ENCODE assay signal across 8 cellular contexts in the genomic region with DNA sequence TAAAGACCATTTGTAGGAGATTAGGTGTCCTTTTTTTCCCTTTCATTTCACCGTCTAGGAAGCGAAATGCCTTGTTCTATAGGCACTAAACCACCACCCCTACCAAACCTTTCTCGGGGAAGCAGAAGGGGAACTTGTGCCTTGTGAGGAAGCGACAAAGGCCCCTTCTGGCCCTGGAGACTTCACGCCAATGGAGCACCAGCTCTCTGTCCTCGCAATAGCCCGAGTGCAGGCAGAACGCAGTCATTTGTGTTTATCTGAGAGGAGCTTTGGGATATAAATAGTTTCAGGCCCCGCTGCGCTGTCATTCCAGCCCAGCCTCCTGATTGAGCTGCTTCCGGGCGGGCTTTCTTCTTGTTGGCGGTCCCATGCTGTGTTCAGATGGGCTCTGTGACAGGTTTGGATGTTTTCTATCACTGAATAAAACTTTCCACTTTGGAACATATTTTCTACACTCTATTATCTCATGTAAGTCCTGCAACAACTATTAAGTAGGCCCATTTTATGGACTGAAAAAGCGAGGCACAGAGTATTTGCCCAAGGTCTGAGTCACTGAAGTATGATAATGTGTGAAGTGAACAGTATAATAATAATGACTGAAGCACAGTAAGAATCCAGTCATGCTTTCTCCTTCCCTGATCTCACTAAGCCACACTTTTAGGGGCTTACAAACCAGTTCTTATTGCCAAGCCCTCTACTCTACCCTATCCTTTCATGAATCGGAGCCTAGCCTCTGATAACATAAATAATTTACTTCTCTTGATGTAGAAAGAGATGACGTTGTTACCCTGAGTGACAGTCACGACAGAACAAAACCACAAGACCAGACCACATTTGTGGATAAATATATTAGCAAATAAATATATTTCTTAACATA. TPM values are rescaled to one million over a fixed set of nuclear protein-coding genes. Genes with fewer than 3 reads are reported as not detected.
DNase-seq lines count a peak whose midpoint lies in the region; ATAC-seq and TF ChIP-seq lines count a peak whose summit lies in the region.

No MANE protein-coding gene starts in this region.

- peak overlapping the region; percentile 83 to 98 (median 94) for H3K27ac ChIP-seq in heart right ventricle

- H3K27me3 ChIP-seq in heart right ventricle, result no peaks in the 10 kb centered on the region

- no peaks in the 10 kb centered on the region for H3K9me3 Mint-ChIP-seq in activated naive CD8-positive, alpha-beta T cell treated with anti-CD3 and anti-CD28 coated beads for 36 hours

- 17 to 18% methylated on average over 17 of the region's 17 CpGs for WGBS in heart right ventricle, 2 donors

- ATAC-seq in heart right ventricle, result peak; percentile 31 to 73 (median 63)

- intact Hi-C loops in heart right ventricle (cut with DNase I), result loop anchor here in 5 of 10 donors (1.0 to 10.0 kb wide), 6 partner anchors 64 to 282 kb away; partner anchors contain the start of genes RNF43 (in 5 of the 5) and MTMR4 (in 1 of the 5)
- intact Hi-C loops in posterior vena cava (cut with DNase I), result no loop called here

- H3K4me1 ChIP-seq in heart right ventricle, result peaks cover 0 to 35% (median 17%) of the 10 kb centered on the region in 9 donors

- peak overlapping the region; percentile 94 for H3K27ac Mint-ChIP-seq in activated naive CD8-positive, alpha-beta T cell treated with anti-CD3 and anti-CD28 coated beads for 36 hours

- H3K36me3 Mint-ChIP-seq in activated naive CD8-positive, alpha-beta T cell treated with anti-CD3 and anti-CD28 coated beads for 36 hours, result peaks cover 38% of the 10 kb centered on the region

- DNase-seq in DMS53 (lab: John Stamatoyannopoulos, UW) (peak; percentile 56), DMS53 treated with DMSO at 0.1 percent for 48 hours (lab: John Stamatoyannopoulos, UW; ENCODE audit: unreplicated experiment) (no peak), NAMALWA (ENCODE audit: low spot score) (peak; percentile 56), heart right ventricle (peak; percentile 32 to 34), posterior vena cava (ENCODE audit: low spot score) (peak; percentile 82), NCI-H510A treated with DMSO at 0.1 percent for 48 hours (lab: John Stamatoyannopoulos, UW) (no peak), putamen (ENCODE audit: low spot score) (no peak)
- peak; percentile 46 for DNase-seq in activated naive CD8-positive, alpha-beta T cell treated with anti-CD3 and anti-CD28 coated beads for 36 hours

- H3K27me3 Mint-ChIP-seq in activated naive CD8-positive, alpha-beta T cell treated with anti-CD3 and anti-CD28 coated beads for 36 hours, result no peaks in the 10 kb centered on the region

- no peaks in the 10 kb centered on the region for H3K9me3 ChIP-seq in heart right ventricle

- H3K36me3 ChIP-seq in heart right ventricle, result peaks cover 0 to 30% (median 22%) of the 10 kb centered on the region in 9 donors

- peak overlapping the region; percentile 73 to 96 (median 82) for H3K4me3 ChIP-seq in heart right ventricle

- H3K4me1 Mint-ChIP-seq in activated naive CD8-positive, alpha-beta T cell treated with anti-CD3 and anti-CD28 coated beads for 36 hours, result peaks cover 30% of the 10 kb centered on the region

- H3K4me3 Mint-ChIP-seq in activated naive CD8-positive, alpha-beta T cell treated with anti-CD3 and anti-CD28 coated beads for 36 hours, result peak overlapping the region; percentile 100

- no peak for TF ChIP-seq CTCF in heart right ventricle (IDR thresholded peaks at IDR 0.05)

RNA-seq across cellular contexts. Expression of gene SUPT4H1, which starts 1.1 kb away (rescaled TPM):
- total RNA-seq in activated naive CD8-positive, alpha-beta T cell treated with anti-CD3 and anti-CD28 coated beads for 36 hours, result 100 to 1,000 TPM; 136 to 139 TPM
- total RNA-seq in heart right ventricle (10 to 100 TPM; 49.0 to 73.4 (median 59.8) TPM), posterior vena cava (10 to 100 TPM; 48.4 to 50.1 TPM)
- polyA plus RNA-seq in heart right ventricle, result 10 to 100 TPM; 38.0 to 95.0 TPM

RNA-seq across cellular contexts. Expression of gene TSPOAP1, which starts 24.5 kb away (rescaled TPM):
- total RNA-seq in activated naive CD8-positive, alpha-beta T cell treated with anti-CD3 and anti-CD28 coated beads for 36 hours, result 10 to 100 TPM; 13.7 to 15.4 TPM
- total RNA-seq in heart right ventricle, result 10 to 100 TPM in 8 of 10 donors, 1 to 10 TPM in 2; 6.0 to 18.7 (median 12.4) TPM
- polyA plus RNA-seq in heart right ventricle, result 10 to 100 TPM in 1 of 2 donors, 1 to 10 TPM in 1; 1.6 to 35.6 TPM
- 1 to 10 TPM; 8.2 to 10.0 TPM for total RNA-seq in posterior vena cava

Comparison
In these comparisons a context has a peak if more than half of its experiments do, and no peak if none do; other contexts are left out.
1. DNase-seq: peak in DMS53 (single experiment), NAMALWA (single experiment), activated naive CD8-positive, alpha-beta T cell treated with anti-CD3 and anti-CD28 coated beads for 36 hours (single experiment), heart right ventricle (2 of 2) and posterior vena cava (single experiment); none in DMS53 treated with DMSO at 0.1 percent for 48 hours (single experiment), NCI-H510A treated with DMSO at 0.1 percent for 48 hours (single experiment) and putamen (single experiment).